In the genomic region with DNA sequence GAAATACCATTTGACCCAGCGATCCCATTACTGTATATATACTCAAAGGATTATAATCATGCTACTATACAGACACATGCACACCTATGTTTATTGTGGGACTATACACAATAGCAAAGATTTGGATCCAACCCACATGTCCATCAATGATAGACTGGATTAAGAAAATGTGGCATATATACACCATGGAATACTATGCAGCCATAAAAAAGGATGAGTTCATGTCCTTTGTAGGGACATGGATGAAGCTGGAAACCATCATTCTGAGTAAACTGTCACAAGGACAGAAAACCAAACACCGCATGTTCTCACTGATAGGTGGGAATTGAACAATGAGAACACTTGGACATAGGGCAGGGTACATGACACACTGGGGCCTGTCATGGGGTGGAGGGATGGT, we compare ENCODE assay signal across 14 cellular contexts. TPM values are rescaled to one million over a fixed set of nuclear protein-coding genes. Genes with fewer than 3 reads are reported as not detected.
"Had no signal": no experiment of that assay in that cellular context is flagged by ENCODE, and none has a peak within 500 bp of the region (broad histone marks: within the 10 kb centered on the region; RNA-seq: fewer than 3 reads in every experiment).

No MANE protein-coding gene starts in this region.

RNA-seq across cellular contexts. Expression of a gene that starts 43.2 kb away (rescaled TPM):
- total RNA-seq: activated naive CD4-positive, alpha-beta T cell treated with anti-CD3 and anti-CD28 coated beads for 36 hours; activated naive CD8-positive, alpha-beta T cell treated with anti-CD3 and anti-CD28 coated beads, Interleukin-2, amount 10 ng/mL, durations not matched to agents 7 days and 5 days; adrenal gland; aorta; ascending aorta; astrocyte; body of pancreas; breast epithelium; bronchial epithelial cell; cardiac muscle cell; cardiac septum; cerebellum; chondrocyte had no signal
- polyA plus RNA-seq: adipose tissue, adrenal gland, aorta, cardiac muscle cell had no signal
